8 cellular contexts compared by ENCODE assay signal in the genomic region with DNA sequence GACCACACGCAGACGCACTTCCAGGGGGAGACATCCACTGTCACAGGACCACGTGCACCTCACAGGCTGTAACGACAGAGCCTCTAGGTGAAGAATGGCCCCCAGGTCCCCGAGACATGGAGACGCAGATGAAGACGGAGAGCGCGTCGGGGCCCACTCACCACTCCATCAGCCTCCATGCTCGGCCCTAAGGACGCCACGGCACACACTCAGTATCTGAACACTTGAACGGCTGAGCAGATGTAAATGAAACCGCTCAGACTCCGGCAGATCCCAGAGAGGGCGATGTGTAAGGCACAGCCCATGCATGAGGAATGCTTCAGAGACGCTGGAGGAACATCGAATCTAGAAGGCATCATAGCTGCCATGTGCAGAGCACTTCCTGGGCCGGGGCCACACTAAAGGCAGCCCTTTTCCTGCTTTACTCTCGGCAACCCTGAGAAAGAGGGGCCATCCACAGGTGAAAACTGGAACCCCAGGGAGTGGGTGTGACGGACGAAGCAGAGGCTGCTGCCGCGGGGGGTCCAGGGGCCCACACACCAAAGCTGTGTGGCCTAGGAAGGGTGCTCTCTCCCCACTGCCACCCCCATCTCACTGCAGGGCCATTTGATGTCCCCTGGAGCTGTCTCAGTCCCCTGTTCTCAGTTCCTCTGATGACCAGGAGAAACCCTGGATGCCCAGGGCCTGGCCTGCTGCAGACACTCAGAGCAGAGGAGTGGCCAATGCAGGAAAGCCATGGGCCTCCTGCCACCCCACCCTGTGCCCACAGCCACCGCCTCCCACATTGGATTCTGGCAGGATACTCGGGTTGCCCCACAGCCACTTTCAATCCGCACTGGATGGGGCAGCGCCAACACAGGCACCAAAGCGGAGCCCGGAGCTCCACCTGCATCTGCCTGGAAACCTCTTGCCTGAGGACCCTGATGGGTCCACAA.
"Had no signal": no experiment of that assay in that cellular context is flagged by ENCODE, and none has a peak within 500 bp of the region (broad histone marks: within the 10 kb centered on the region; RNA-seq: fewer than 3 reads in every experiment).

No MANE protein-coding gene starts in this region.

- H3K4me3 Mint-ChIP-seq: activated T-cell treated with anti-CD3 and anti-CD28 coated beads, Interleukin-2, amount 50 U/mL, for 4 hours; effector memory CD8-positive, alpha-beta T cell had no signal

- H3K36me3 ChIP-seq: transverse colon had no signal

- H3K27ac ChIP-seq: transverse colon had no signal

- H3K9me3 Mint-ChIP-seq: activated T-cell treated with anti-CD3 and anti-CD28 coated beads, Interleukin-2, amount 50 U/mL, for 4 hours; effector memory CD8-positive, alpha-beta T cell had no signal

- H3K27me3 ChIP-seq: transverse colon had no signal

- H3K9me3 ChIP-seq: transverse colon had no signal

- H3K4me3 ChIP-seq: transverse colon had no signal

- ATAC-seq: activated CD4-positive, CD25-positive, alpha-beta regulatory T cell treated with anti-CD3 and anti-CD28 coated beads, Interleukin-2, amount 50 U/mL, for 24 hours; activated T-cell treated with anti-CD3 and anti-CD28 coated beads, Interleukin-2, amount 50 U/mL, for 4 hours; effector memory CD8-positive, alpha-beta T cell had no signal

- H3K27me3 Mint-ChIP-seq: effector memory CD8-positive, alpha-beta T cell had no signal

- DNase-seq: activated CD4-positive, alpha-beta T cell treated with anti-CD3 and anti-CD28 coated beads, Interleukin-2, amount 50 U/mL, for 4 hours; activated T-cell treated with anti-CD3 and anti-CD28 coated beads, Interleukin-2, amount 50 U/mL, for 4 hours; cortex of kidney; effector memory CD8-positive, alpha-beta T cell; erythroblast; T-helper 2 cell; transverse colon had no signal

- H3K4me1 ChIP-seq: transverse colon had no signal
